In genomic region chr12:8081228-8081920, GRCh38 we compare ENCODE assay signal across 8 cellular contexts. TPM values are rescaled to one million over a fixed set of nuclear protein-coding genes. Genes with fewer than 3 reads are reported as not detected.
DNase-seq lines count a peak whose midpoint lies in the region; ATAC-seq, FAIRE-seq and TF ChIP-seq lines count a peak whose summit lies in the region.

No MANE protein-coding gene starts in this region.

- peak; percentile 24 for DNase-seq in NCI-H748 (lab: John Stamatoyannopoulos, UW; ENCODE audit: unreplicated experiment)
- no peak for DNase-seq in NCI-H748 treated with DMSO at 0.1 percent for 48 hours (lab: John Stamatoyannopoulos, UW)
- peak; percentile 7 for DNase-seq in NCI-H524 treated with DMSO at 0.1 percent for 48 hours (lab: John Stamatoyannopoulos, UW)
- no peak for DNase-seq in astrocyte of the spinal cord (ENCODE audit: low read depth, low spot score)
- DNase-seq in iris pigment epithelial cell (ENCODE audit: low read depth), result peak; percentile 8
- peak; percentile 54 for DNase-seq in small intestine
- no peak for DNase-seq in D341Med (ENCODE audit: low spot score)

- no peak for FAIRE-seq in small intestine (lab: Jason Lieb, UNC)

- ATAC-seq in GM21367 (IDR thresholded peaks at IDR 0.05; ENCODE audit: unreplicated experiment), result no peak

- peak overlapping the region; percentile 95 for H3K4me3 ChIP-seq in astrocyte of the spinal cord (ENCODE audit: low read depth, low read length)
- H3K4me3 ChIP-seq in small intestine (ENCODE audit: low read depth in 1 of 2, low read length in 2 of 2), result peak overlapping the region; percentile 34 to 76

- H3K27ac ChIP-seq in small intestine (ENCODE audit: low read depth in 1 of 2, low read length in 1 of 2), result peak overlapping the region; percentile 89 to 95

- no peaks in the 10 kb centered on the region for H3K36me3 ChIP-seq in small intestine (ENCODE audit: control insufficient read depth in 2 of 2, insufficient read depth in 2 of 2, low read length in 2 of 2)

- H3K27me3 ChIP-seq in small intestine (ENCODE audit: control insufficient read depth in 2 of 2, insufficient read depth in 2 of 2, low read length in 2 of 2), result no peaks in the 10 kb centered on the region

- no peaks in the 10 kb centered on the region for H3K4me1 ChIP-seq in small intestine (ENCODE audit: control insufficient read depth in 2 of 2, insufficient read depth in 1 of 2, low read depth in 1 of 2, low read length in 1 of 2)

- no peak for TF ChIP-seq CTCF in astrocyte of the spinal cord (IDR thresholded peaks at IDR 0.05; ENCODE audit: low read depth, low read length)

- no peaks in the 10 kb centered on the region for H3K9me3 ChIP-seq in small intestine (ENCODE audit: control insufficient read depth, low read depth)

- in situ Hi-C loops in astrocyte of the spinal cord (cut with HindIII; ENCODE audit: low sequenced_read_pairs), result no loop called here

- WGBS in small intestine, 3 donors, result 1 to 3% (median 2%) methylated on average over 16 of the region's 16 CpGs

RNA-seq across cellular contexts. Expression of gene NECAP1, which starts 0.7 kb away (rescaled TPM):
- polyA plus RNA-seq in small intestine, result 10 to 100 TPM; 23.6 to 49.0 (median 33.2) TPM

RNA-seq across cellular contexts. Expression of gene C3AR1, which starts 15.2 kb away (rescaled TPM):
- 1 to 10 TPM; 2.7 to 7.5 (median 2.9) TPM for polyA plus RNA-seq in small intestine

RNA-seq across cellular contexts. Expression of gene CLEC4A, which starts 42.0 kb away (rescaled TPM):
- 1 to 10 TPM in 2 of 3 donors, under 1 TPM in 1; 0.79 to 7.6 (median 4.0) TPM for polyA plus RNA-seq in small intestine

RNA-seq across cellular contexts. Expression of gene FOXJ2, which starts 48.9 kb away (rescaled TPM):
- 1 to 10 TPM; 3.8 to 6.8 (median 4.0) TPM for polyA plus RNA-seq in small intestine

Comparison
In these comparisons a context has a peak if more than half of its experiments do, and no peak if none do; other contexts are left out.
1. DNase-seq: peak in NCI-H748 (single experiment), NCI-H524 treated with DMSO at 0.1 percent for 48 hours (single experiment), iris pigment epithelial cell (single experiment) and small intestine (single experiment); none in NCI-H748 treated with DMSO at 0.1 percent for 48 hours (single experiment), astrocyte of the spinal cord (single experiment) and D341Med (single experiment).